Comparison of ENCODE assay signal across 26 cellular contexts in genomic region chr2:37992631-37993030, GRCh38.
"Had no signal": no experiment of that assay in that cellular context is flagged by ENCODE, and none has a peak within 500 bp of the region (broad histone marks: within the 10 kb centered on the region; RNA-seq: fewer than 3 reads in every experiment).

No MANE protein-coding gene starts in this region.

- H3K9me3 Mint-ChIP-seq: effector memory CD8-positive, alpha-beta T cell; immature natural killer cell; memory B cell; natural killer cell; neural crest cell; stimulated activated effector memory CD8-positive, alpha-beta T cell treated with anti-CD3 and anti-CD28 coated beads, Interleukin-12 subunit alpha, Interleukin-12 subunit beta, amount 100 ng/mL, for 72 hours had no signal

- H3K4me3 Mint-ChIP-seq: effector memory CD8-positive, alpha-beta T cell; immature natural killer cell; memory B cell; natural killer cell; neural crest cell; stimulated activated effector memory CD8-positive, alpha-beta T cell treated with anti-CD3 and anti-CD28 coated beads, Interleukin-12 subunit alpha, Interleukin-12 subunit beta, amount 100 ng/mL, for 72 hours had no signal

- H3K4me1 Mint-ChIP-seq: immature natural killer cell; memory B cell; natural killer cell; neural crest cell; stimulated activated effector memory CD8-positive, alpha-beta T cell treated with anti-CD3 and anti-CD28 coated beads, Interleukin-12 subunit alpha, Interleukin-12 subunit beta, amount 100 ng/mL, for 72 hours had no signal

- H3K4me3 ChIP-seq: esophagus squamous epithelium, heart right ventricle, lung, pancreas, stomach, thyroid gland had no signal

- FAIRE-seq: endometrium, pancreas had no signal

- H3K36me3 Mint-ChIP-seq: natural killer cell; stimulated activated effector memory CD8-positive, alpha-beta T cell treated with anti-CD3 and anti-CD28 coated beads, Interleukin-12 subunit alpha, Interleukin-12 subunit beta, amount 100 ng/mL, for 72 hours had no signal

- ATAC-seq: effector memory CD8-positive, alpha-beta T cell; heart right ventricle; left lobe of liver; natural killer cell; sciatic nerve; stimulated activated effector memory CD8-positive, alpha-beta T cell treated with anti-CD3 and anti-CD28 coated beads, Interleukin-12 subunit alpha, Interleukin-12 subunit beta, amount 100 ng/mL, for 72 hours had no signal

- H3K27ac Mint-ChIP-seq: effector memory CD8-positive, alpha-beta T cell; immature natural killer cell; memory B cell; natural killer cell; stimulated activated effector memory CD8-positive, alpha-beta T cell treated with anti-CD3 and anti-CD28 coated beads, Interleukin-12 subunit alpha, Interleukin-12 subunit beta, amount 100 ng/mL, for 72 hours had no signal

- H3K4me1 ChIP-seq: esophagus squamous epithelium, pancreas, stomach, thyroid gland had no signal

- DNase-seq: cortex of kidney; effector memory CD8-positive, alpha-beta T cell; erythroblast; esophagus squamous epithelium; foreskin melanocyte; glutamatergic neuron; heart right ventricle; hypothalamus; immature natural killer cell; islet precursor cell; kidney glomerular epithelial cell; natural killer cell; pancreas; stimulated activated CD4-positive, alpha-beta T cell treated with anti-CD3 and anti-CD28 coated beads, Interleukin-2, amount 100 ng/mL, for 24 hours; stimulated activated CD4-positive, alpha-beta T cell treated with anti-CD3 and anti-CD28 coated beads, Interleukin-4, amount 100 ng/mL, for 24 hours; stimulated activated naive CD4-positive, alpha-beta T cell treated with Interleukin-2 at 50 U/mL for 16 hours; stomach; thyroid gland had no signal

- H3K9me3 ChIP-seq: esophagus squamous epithelium, heart right ventricle, neutrophil, pancreas, stomach, thyroid gland had no signal

- H3K27me3 Mint-ChIP-seq: effector memory CD8-positive, alpha-beta T cell; memory B cell had no signal

- H3K27ac ChIP-seq: esophagus squamous epithelium, heart right ventricle, neutrophil, stomach, thyroid gland had no signal
